ENCODE assay signal across 1 cellular context in the genomic region with DNA sequence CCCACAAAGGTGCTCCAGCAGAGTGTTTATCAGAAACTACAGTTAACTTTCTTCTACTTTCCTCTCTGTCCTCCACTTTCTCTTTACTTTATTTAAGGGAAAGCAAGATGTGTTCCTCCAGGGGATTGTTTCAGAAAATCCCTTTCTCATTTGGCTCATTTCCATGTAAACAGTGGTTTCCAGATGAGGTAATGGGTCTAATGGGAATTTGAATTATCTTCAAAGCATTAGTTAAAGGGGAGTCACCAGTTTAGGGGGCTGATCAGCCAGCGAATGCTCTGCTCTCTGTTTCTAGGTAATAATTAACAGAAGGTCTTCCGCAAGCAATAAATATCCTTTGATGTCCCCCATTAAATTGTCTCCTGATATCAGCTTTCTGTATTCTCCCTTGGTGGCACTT.
TF ChIP-seq lines count a peak whose summit lies in the region.

No MANE protein-coding gene starts in this region.

TF ChIP-seq in GM23338, 12 proteins besides CTCF, POLR2A, EP300 and RAD21 (continued from another document):
- TF ChIP-seq JUNB (IDR thresholded peaks at IDR 0.05; ENCODE audit: unreplicated experiment) (no peak), POLR2AphosphoS5 (IDR thresholded peaks at IDR 0.05; ENCODE audit: low read depth) (no peak), ZNF114 (CRISPR knock-in tag; IDR thresholded peaks at IDR 0.05) (no peak), CREB1 (CRISPR knock-in tag; IDR thresholded peaks at IDR 0.05; ENCODE audit: low read depth) (no peak), EZH2phosphoT487 (IDR thresholded peaks at IDR 0.05; ENCODE audit: unreplicated experiment) (no peak), EZH2 (IDR thresholded peaks at IDR 0.05; ENCODE audit: low read depth, unreplicated experiment) (no peak)
